In genomic region chr10:63143984-63144383, GRCh38 we compare ENCODE assay signal across 1 cellular context.
TF ChIP-seq lines count a peak whose summit lies in the region.

No MANE protein-coding gene starts in this region.

TF ChIP-seq in SK-N-SH treated with all-trans-retinoic acid at 6 μM for 48 hours, 23 proteins besides CTCF, POLR2A, EP300 and RAD21 (continued from another document):
- TF ChIP-seq PPARA (CRISPR knock-in tag; IDR thresholded peaks at IDR 0.05; ENCODE audit: borderline replicate concordance) = no peak
- TF ChIP-seq TSHZ2 (CRISPR knock-in tag; IDR thresholded peaks at IDR 0.05) = no peak
- no peak for TF ChIP-seq RARB (CRISPR knock-in tag; IDR thresholded peaks at IDR 0.05)
- TF ChIP-seq TOX (CRISPR knock-in tag; IDR thresholded peaks at IDR 0.05; ENCODE audit: borderline replicate concordance) = no peak
- TF ChIP-seq BACH2 (CRISPR knock-in tag; IDR thresholded peaks at IDR 0.05; ENCODE audit: borderline replicate concordance) = no peak
- no peak for TF ChIP-seq ZFP3 (CRISPR knock-in tag; IDR thresholded peaks at IDR 0.05)
- TF ChIP-seq CSDC2 (CRISPR knock-in tag; IDR thresholded peaks at IDR 0.05) = no peak
- no peak for TF ChIP-seq ZFP30 (CRISPR knock-in tag; IDR thresholded peaks at IDR 0.05)
